ENCODE assay signal across 7 cellular contexts in genomic region chr1:45360981-45361380, GRCh38. TPM values are rescaled to one million over a fixed set of nuclear protein-coding genes. Genes with fewer than 3 reads are reported as not detected.
DNase-seq lines count a peak whose midpoint lies in the region; FAIRE-seq and TF ChIP-seq lines count a peak whose summit lies in the region.
"Not testable (repeated sequence)": the region's sequence is repeated elsewhere in the genome, so short reads cannot be mapped to it uniquely, and the experiment has no call there.

No MANE protein-coding gene starts in this region.

- not testable (repeated sequence) for H3K27ac Mint-ChIP-seq in endothelial cell (ENCODE audit: unreplicated experiment)

- not testable (repeated sequence) for H4K91ac ChIP-seq in mesenchymal stem cell (ENCODE audit: low read length)

- H3K9me3 Mint-ChIP-seq in endothelial cell (ENCODE audit: unreplicated experiment): not testable (repeated sequence)

- H3K18ac ChIP-seq in mesenchymal stem cell (ENCODE audit: low read depth in 1 of 2, low read length in 2 of 2): not testable (repeated sequence)

- not testable (repeated sequence) for H4K8ac ChIP-seq in mesenchymal stem cell (ENCODE audit: low read length)

- not testable (repeated sequence) for H2BK12ac ChIP-seq in mesenchymal stem cell (ENCODE audit: low read length in 2 of 2)

- not testable (repeated sequence) for H3K4ac ChIP-seq in mesenchymal stem cell (ENCODE audit: low read depth in 1 of 2, low read length in 2 of 2)

- H3K27me3 Mint-ChIP-seq in endothelial cell (ENCODE audit: unreplicated experiment): not testable (repeated sequence)

- not testable (repeated sequence) for H2BK5ac ChIP-seq in mesenchymal stem cell (ENCODE audit: low read depth, low read length, poor library complexity, severe bottlenecking)

- not testable (repeated sequence) for H3K4me2 ChIP-seq in mesenchymal stem cell (ENCODE audit: low read length, poor library complexity, severe bottlenecking)

- TF ChIP-seq CTCF in WERI-Rb-1 (IDR thresholded peaks at IDR 0.05; ENCODE audit: low read depth, low read length); endothelial cell (IDR thresholded peaks at IDR 0.05; ENCODE audit: unreplicated experiment): not testable (repeated sequence)
- peak in 1 of 2 donors; percentile 16 for TF ChIP-seq CTCF in right atrium auricular region (IDR thresholded peaks at IDR 0.05)

- H3K36me3 ChIP-seq in WERI-Rb-1; right atrium auricular region; mesenchymal stem cell (ENCODE audit: control insufficient read depth in 1 of 2, insufficient read depth in 2 of 2, low read depth in 1 of 2, low read length in 2 of 2): not testable (repeated sequence)

- not testable (repeated sequence) for TF ChIP-seq POLR2A in GM12892 (IDR thresholded peaks at IDR 0.05; ENCODE audit: low read depth, low read length)

- 67% methylated on average over 5 of the region's 7 CpGs for WGBS in mesenchymal stem cell

- H3K36me3 Mint-ChIP-seq in endothelial cell (ENCODE audit: low read depth, unreplicated experiment): not testable (repeated sequence)

- peak; percentile 58 for FAIRE-seq in GM12892 (lab: Jason Lieb, UNC)

- not testable (repeated sequence) for H2AK5ac ChIP-seq in mesenchymal stem cell (ENCODE audit: low read length, severe bottlenecking)

- not testable (repeated sequence) for H2BK15ac ChIP-seq in mesenchymal stem cell (ENCODE audit: low read depth, poor library complexity, severe bottlenecking)

- not testable (repeated sequence) for H3K79me1 ChIP-seq in mesenchymal stem cell (replicated peaks; ENCODE audit: low read length, poor library complexity, severe bottlenecking)

- peaks cover 0 to 17% of the 10 kb centered on the region in 2 donors for H3K4me1 ChIP-seq in right atrium auricular region
- H3K4me1 ChIP-seq in mesenchymal stem cell (ENCODE audit: control insufficient read depth, insufficient read depth, low read depth, low read length): not testable (repeated sequence)

- H3K27ac ChIP-seq in WERI-Rb-1; mesenchymal stem cell (ENCODE audit: low read length, poor library complexity, severe bottlenecking): not testable (repeated sequence)
- peak overlapping the region; percentile 63 to 82 for H3K27ac ChIP-seq in right atrium auricular region

- H3K23ac ChIP-seq in mesenchymal stem cell (ENCODE audit: low read length in 2 of 2): not testable (repeated sequence)

- DNase-seq in GM12892 (ENCODE audit: insufficient read length): not testable (repeated sequence)
- peak; percentile 64 for DNase-seq in NCI-H2227 (lab: John Stamatoyannopoulos, UW; ENCODE audit: unreplicated experiment)
- peak; percentile 43 for DNase-seq in WERI-Rb-1
- peak; percentile 14 for DNase-seq in endothelial cell (ENCODE audit: low spot score)
- DNase-seq in right atrium auricular region (ENCODE audit: low spot score): peak; percentile 78
- DNase-seq in mesenchymal stem cell: peak; percentile 90
- DNase-seq in skeletal muscle cell (ENCODE audit: low read depth): peak; percentile 50

- H3K4me3 ChIP-seq in WERI-Rb-1 (ENCODE audit: low read depth, low read length); skeletal muscle cell (ENCODE audit: low read depth, low read length): not testable (repeated sequence)
- peak overlapping the region in 1 of 2 donors; percentile 27 for H3K4me3 ChIP-seq in right atrium auricular region
- peak overlapping the region in 1 of 2 experiments; percentile 52 for H3K4me3 ChIP-seq in mesenchymal stem cell (ENCODE audit: insufficient read depth in 1 of 2, low read depth in 1 of 2, low read length in 2 of 2)

- not testable (repeated sequence) for H3K27me3 ChIP-seq in WERI-Rb-1 (ENCODE audit: insufficient read depth, low read depth, severe bottlenecking); right atrium auricular region; mesenchymal stem cell (ENCODE audit: control insufficient read depth in 1 of 2, insufficient read depth in 1 of 2, low read length in 2 of 2)

- not testable (repeated sequence) for H2BK120ac ChIP-seq in mesenchymal stem cell (ENCODE audit: low read depth, low read length)

- not testable (repeated sequence) for H3K9me3 ChIP-seq in WERI-Rb-1 (ENCODE audit: severe bottlenecking); right atrium auricular region; mesenchymal stem cell (ENCODE audit: control insufficient read depth, low read length)

- not testable (repeated sequence) for H2AFZ ChIP-seq in mesenchymal stem cell (ENCODE audit: low read depth, low read length)

- not testable (repeated sequence) for H3K14ac ChIP-seq in mesenchymal stem cell (ENCODE audit: low read length in 2 of 2)

- not testable (repeated sequence) for H3K4me3 Mint-ChIP-seq in endothelial cell (ENCODE audit: unreplicated experiment)

- H3K4me1 Mint-ChIP-seq in endothelial cell (ENCODE audit: unreplicated experiment): peaks cover 17% of the 10 kb centered on the region

- peak overlapping the region; percentile 72 for H3K9ac ChIP-seq in mesenchymal stem cell (ENCODE audit: low read length)

RNA-seq across cellular contexts. Expression of gene MUTYH, which starts 20.7 kb away (rescaled TPM):
- 18.9 TPM for polyA plus RNA-seq in GM12892 (2012; ENCODE audit: missing spikeins)
- total RNA-seq in endothelial cell (ENCODE audit: unreplicated experiment) (31.5 TPM), right atrium auricular region (10 to 100 TPM in 1 of 2 donors, 1 to 10 TPM in 1; 4.2 to 11.1 TPM)
- 5.7 TPM for polyA plus RNA-seq in mesenchymal stem cell (2013, experiment 1 of 2)
- polyA plus RNA-seq in mesenchymal stem cell (2013, experiment 2 of 2): 4.7 TPM

RNA-seq across cellular contexts. Expression of gene TOE1, which starts 21.0 kb away (rescaled TPM):
- polyA plus RNA-seq in GM12892 (2012; ENCODE audit: missing spikeins): 11.9 TPM
- total RNA-seq in endothelial cell (ENCODE audit: unreplicated experiment): 9.7 TPM
- 1 to 10 TPM; 5.4 to 6.8 TPM for total RNA-seq in right atrium auricular region
- polyA plus RNA-seq in mesenchymal stem cell (2013, experiment 1 of 2): 5.0 TPM
- polyA plus RNA-seq in mesenchymal stem cell (2013, experiment 2 of 2): 4.2 TPM

RNA-seq across cellular contexts. Expression of gene HPDL, which starts 34.3 kb away (rescaled TPM):
- 9.8 TPM for polyA plus RNA-seq in GM12892 (2012; ENCODE audit: missing spikeins)
- total RNA-seq in endothelial cell (ENCODE audit: unreplicated experiment) (2.5 TPM), right atrium auricular region (not detected)
- 0.17 TPM for polyA plus RNA-seq in mesenchymal stem cell (2013, experiment 1 of 2)
- 0.21 TPM for polyA plus RNA-seq in mesenchymal stem cell (2013, experiment 2 of 2)
